Comparison of ENCODE assay signal across 8 cellular contexts in the genomic region with DNA sequence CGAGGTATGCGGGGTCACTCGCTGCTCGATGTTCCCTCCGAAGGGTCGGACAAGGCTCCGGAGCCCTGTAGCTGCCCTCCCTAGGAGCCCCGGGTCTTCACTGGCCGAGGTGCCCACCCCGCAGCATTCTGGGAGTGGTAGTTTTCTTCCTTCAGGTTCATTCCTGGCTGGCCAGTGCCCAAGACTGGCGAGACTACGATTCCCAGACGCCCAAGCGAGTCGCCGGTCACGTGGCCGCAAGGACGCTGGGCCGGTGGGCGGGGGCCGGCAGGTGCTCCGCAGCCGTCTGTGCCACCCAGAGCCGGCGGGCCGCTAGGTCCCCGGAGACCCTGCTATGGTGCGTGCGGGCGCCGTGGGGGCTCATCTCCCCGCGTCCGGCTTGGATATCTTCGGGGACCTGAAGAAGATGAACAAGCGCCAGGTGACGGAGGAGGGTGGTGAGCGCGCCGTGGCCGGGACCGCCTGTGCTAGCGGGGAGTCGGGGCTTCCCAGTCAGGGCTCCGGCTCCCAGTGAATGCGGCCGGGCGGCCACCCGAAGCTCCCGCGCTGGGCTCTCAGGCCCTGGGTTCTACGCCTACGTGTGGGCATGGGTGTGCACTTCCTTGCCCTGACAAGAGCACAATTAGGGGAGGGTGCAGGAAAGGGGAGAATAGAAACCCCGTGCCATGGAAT. TPM values are rescaled to one million over a fixed set of nuclear protein-coding genes. Genes with fewer than 3 reads are reported as not detected.
DNase-seq lines count a peak whose midpoint lies in the region; ATAC-seq and TF ChIP-seq lines count a peak whose summit lies in the region.

SEC11C (plus strand) TSS at position 270 of the 672 bp plus-strand sequence; CDS start at position 335, 65 bp downstream.

- no peak within 1 kb of the TSS for H2BK120ac ChIP-seq in trophoblast cell (ENCODE audit: insufficient read depth, low read length, poor library complexity)

- peak within 1 kb of the TSS; percentile 73 for H4K8ac ChIP-seq in trophoblast cell (ENCODE audit: low read depth, low read length)

- TF ChIP-seq CTCF in GM12865 (IDR thresholded peaks at IDR 0.05; ENCODE audit: insufficient read depth, low read depth, low read length, missing control alignments), result no peak
- TF ChIP-seq CTCF in transverse colon (IDR thresholded peaks at IDR 0.05), result no peak

- H2AFZ ChIP-seq in trophoblast cell (ENCODE audit: insufficient read depth, low read length, poor library complexity), result peak within 1 kb of the TSS; percentile 89

- peak within 1 kb of the TSS; percentile 96 for H3K4me2 ChIP-seq in trophoblast cell (ENCODE audit: low read length)

- in situ Hi-C loops in transverse colon (cut with MboI; ENCODE audit: low pct_ligation_motif_present in 1 of 4, low pct_unique_long_range_greater_than_20kb in 1 of 4, low sequenced_read_pairs in 3 of 4), result no loop called here

- peak within 1 kb of the TSS; percentile 77 for H3K4me3 ChIP-seq in GM12865 (ENCODE audit: low read depth, low read length)
- H3K4me3 ChIP-seq in adipocyte (ENCODE audit: low read length), result peak within 1 kb of the TSS; percentile 88
- peak within 1 kb of the TSS; percentile 95 for H3K4me3 ChIP-seq in trophoblast cell (ENCODE audit: low read depth, low read length)
- peak within 1 kb of the TSS; percentile 48 to 91 (median 75) for H3K4me3 ChIP-seq in transverse colon

- ATAC-seq in HG02763 (IDR thresholded peaks at IDR 0.05; ENCODE audit: unreplicated experiment), result peak; percentile 88

- H3K79me1 ChIP-seq in trophoblast cell (ENCODE audit: low read length), result peaks cover 2% of the 10 kb centered on the region

- peak within 1 kb of the TSS; percentile 50 for H3K18ac ChIP-seq in trophoblast cell (ENCODE audit: low read length)

- no peaks in the 10 kb centered on the region for H3K36me3 ChIP-seq in adipocyte (ENCODE audit: control insufficient read depth, insufficient read depth, low read length, severe bottlenecking)
- H3K36me3 ChIP-seq in trophoblast cell (ENCODE audit: control insufficient read depth in 1 of 2, insufficient read depth in 2 of 2, low read length in 2 of 2), result no peaks in the 10 kb centered on the region
- no peaks in the 10 kb centered on the region for H3K36me3 ChIP-seq in transverse colon

- H3K4me1 ChIP-seq in adipocyte (ENCODE audit: control insufficient read depth, insufficient read depth, low read length) (peaks cover 7% of the 10 kb centered on the region), trophoblast cell (ENCODE audit: control insufficient read depth in 1 of 2, insufficient read depth in 2 of 2, low read length in 2 of 2) (peaks cover 2 to 6% of the 10 kb centered on the region in 2 experiments), transverse colon (peaks cover 0 to 18% (median 8%) of the 10 kb centered on the region in 4 donors)

- DNase-seq in GM12865 (ENCODE audit: low read depth), result peak; percentile 98
- peak; percentile 97 for DNase-seq in NCI-H1417 treated with DMSO at 0.1 percent for 48 hours (lab: John Stamatoyannopoulos, UW)
- DNase-seq in SW480 (ENCODE audit: low spot score), result peak; percentile 92
- DNase-seq in adipocyte (ENCODE audit: low read depth), result peak; percentile 97
- DNase-seq in cardiac septum (ENCODE audit: low spot score), result peak; percentile 97
- peak; percentile 95 to 97 for DNase-seq in trophoblast cell
- peak; percentile 97 for DNase-seq in transverse colon

- H3K27me3 ChIP-seq in adipocyte (replicated peaks; ENCODE audit: control insufficient read depth, insufficient read depth, low read length) (peaks cover 33% of the 10 kb centered on the region), trophoblast cell (ENCODE audit: insufficient read depth, low read length) (no peaks in the 10 kb centered on the region), transverse colon (peaks cover 11% of the 10 kb centered on the region)

- peak within 1 kb of the TSS; percentile 8 for H3K14ac ChIP-seq in trophoblast cell (ENCODE audit: low read length)

- no peak within 1 kb of the TSS for H3K27ac ChIP-seq in trophoblast cell (ENCODE audit: low read depth, low read length)
- H3K27ac ChIP-seq in transverse colon, result peak within 1 kb of the TSS; percentile 76 to 86 (median 84)

- no peak within 1 kb of the TSS for H2BK12ac ChIP-seq in trophoblast cell (ENCODE audit: low read length)

- H4K91ac ChIP-seq in trophoblast cell (ENCODE audit: low read depth, low read length), result peak within 1 kb of the TSS; percentile 49

- no peaks in the 10 kb centered on the region for H3K79me2 ChIP-seq in trophoblast cell (ENCODE audit: control insufficient read depth, insufficient read depth, low read length, poor library complexity)

- WGBS in trophoblast cell (ENCODE audit: extremely low coverage, insufficient coverage, insufficient read length), result no CpG with 5 or more reads among the region's 55 CpGs
- 0% methylated on average over 39 of the region's 55 CpGs; no CpG with 5 or more reads in 1 of the 2 donors for WGBS in transverse colon (ENCODE audit: low coverage in 1 of 2), 2 donors

- TF ChIP-seq POLR2A in transverse colon (IDR thresholded peaks at IDR 0.05), result peak; percentile 47

- intact Hi-C loops in cardiac septum (cut with DNase I) (no loop called here), transverse colon (cut with DNase I; ENCODE audit: low total_unique reads) (no loop called here)

- H2BK5ac ChIP-seq in trophoblast cell (ENCODE audit: low read depth, low read length, poor library complexity), result peak within 1 kb of the TSS; percentile 63

- H3K4ac ChIP-seq in trophoblast cell (ENCODE audit: low read depth, low read length), result no peak within 1 kb of the TSS

- no peak within 1 kb of the TSS for H2AK5ac ChIP-seq in trophoblast cell (ENCODE audit: low read length)

- TF ChIP-seq EP300 in transverse colon (IDR thresholded peaks at IDR 0.05; ENCODE audit: low read depth), result no peak

- H3K9ac ChIP-seq in adipocyte (ENCODE audit: low read length), result peak within 1 kb of the TSS; percentile 78
- peak within 1 kb of the TSS; percentile 76 for H3K9ac ChIP-seq in trophoblast cell (ENCODE audit: low read length)

- no peaks in the 10 kb centered on the region for H3K9me3 ChIP-seq in adipocyte (ENCODE audit: control insufficient read depth, low read length)
- H3K9me3 ChIP-seq in trophoblast cell (ENCODE audit: insufficient read depth, low read depth, low read length), result no peaks in the 10 kb centered on the region
- no peaks in the 10 kb centered on the region for H3K9me3 ChIP-seq in transverse colon

- H4K12ac ChIP-seq in trophoblast cell (ENCODE audit: low read depth, low read length), result peak within 1 kb of the TSS; percentile 5

- H3K23ac ChIP-seq in trophoblast cell (ENCODE audit: low read length), result no peak within 1 kb of the TSS

RNA-seq across cellular contexts. Expression of gene SEC11C, which starts in this region (rescaled TPM):
- total RNA-seq in cardiac septum, result 24.3 TPM
- polyA plus RNA-seq in trophoblast cell (2013), result 84.0 and 98.5 TPM in 2 replicates
- 10 to 100 TPM in 3 of 4 donors, 1 to 10 TPM in 1; 8.2 to 39.7 (median 22.1) TPM for total RNA-seq in transverse colon
